ENCODE assay signal across 25 cellular contexts in the genomic region with DNA sequence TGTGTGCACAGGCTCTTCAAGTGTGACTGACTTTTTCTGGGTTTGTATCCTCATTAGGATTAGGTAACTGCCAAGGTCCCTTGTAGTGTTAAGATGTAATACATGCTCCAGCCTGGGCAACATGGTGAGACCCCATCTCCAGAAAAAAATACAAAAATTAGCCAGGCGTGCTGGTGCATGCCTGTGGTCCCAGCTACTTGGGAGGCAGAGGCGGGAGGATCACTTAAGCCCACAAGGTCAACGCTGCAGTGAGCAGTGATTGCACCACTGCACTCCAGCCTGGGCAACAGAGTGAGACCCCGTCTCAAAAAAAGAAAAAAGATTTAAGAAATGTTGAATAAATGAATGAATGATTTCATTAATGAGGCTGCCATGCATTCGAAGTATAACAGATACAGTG. TPM values are rescaled to one million over a fixed set of nuclear protein-coding genes. Genes with fewer than 3 reads are reported as not detected.
DNase-seq lines count a peak whose midpoint lies in the region; ATAC-seq, FAIRE-seq and TF ChIP-seq lines count a peak whose summit lies in the region.
"Had no signal": no experiment of that assay in that cellular context is flagged by ENCODE, and none has a peak within 500 bp of the region (broad histone marks: within the 10 kb centered on the region; RNA-seq: fewer than 3 reads in every experiment).

No MANE protein-coding gene starts in this region.

- H3K36me3 ChIP-seq in HepG2 (replicated peaks in 1 of 2; ENCODE audit: control insufficient read depth in 1 of 2, insufficient read depth in 2 of 2, low read length in 2 of 2) (peaks cover 2 to 14% of the 10 kb centered on the region in 2 experiments; a peak in 3 of 5 replicates), right lobe of liver (no peaks in the 10 kb centered on the region), body of pancreas (replicated peaks in 1 of 2; ENCODE audit: insufficient read depth in 1 of 2, low read depth in 2 of 2) (no peaks in the 10 kb centered on the region), endodermal cell (ENCODE audit: control insufficient read depth, insufficient read depth, low read length) (no peaks in the 10 kb centered on the region)
- H3K36me3 ChIP-seq: HAP-1 had no signal

- H3K4me3 Mint-ChIP-seq in WTC11: no peak overlapping the region
- H3K4me3 Mint-ChIP-seq in effector memory CD8-positive, alpha-beta T cell: no peak overlapping the region
- no peak overlapping the region for H3K4me3 Mint-ChIP-seq in endodermal cell
- H3K4me3 Mint-ChIP-seq: CD8-positive, alpha-beta T cell had no signal

- CTCF ChIA-PET in HepG2 (lab: Yijun Ruan, JAX; ENCODE audit: low intra/inter-chr PET ratio, low total read pairs): no interaction called here
- CTCF ChIA-PET in WTC11 (lab: Charles Lee): interaction anchor here (1.2 to 1.6 kb wide), 3 partner anchors 34 to 157 kb away, joined by 3 to 5 read pairs (median 4); no protein-coding TSS in a partner anchor

- no peak overlapping the region for H3K9ac ChIP-seq in HepG2 (ENCODE audit: insufficient read depth, low read depth, low read length)
- no peak overlapping the region for H3K9ac ChIP-seq in endodermal cell (ENCODE audit: extremely low read depth, low read length, poor library complexity, severe bottlenecking)
- H3K9ac ChIP-seq: GM23248, KMS-11 had no signal

- no TSS peak for BruUV-seq in HepG2 (replicated peaks; lab: Mats Ljungman, UMichigan)

- H3K4me1 ChIP-seq in HepG2 (ENCODE audit: insufficient read depth, low read length): peaks cover 2% of the 10 kb centered on the region; the same call in 1 of the 2 replicates
- no peaks in the 10 kb centered on the region for H3K4me1 ChIP-seq in right lobe of liver
- peaks cover 19% of the 10 kb centered on the region for H3K4me1 ChIP-seq in body of pancreas
- no peaks in the 10 kb centered on the region for H3K4me1 ChIP-seq in endodermal cell (ENCODE audit: control insufficient read depth, insufficient read depth, low read length)
- H3K4me1 ChIP-seq: HAP-1 had no signal

- H3K27ac Mint-ChIP-seq in WTC11 (no peak overlapping the region), endodermal cell (no peak overlapping the region)
- H3K27ac Mint-ChIP-seq in effector memory CD8-positive, alpha-beta T cell: peak overlapping the region; percentile 39 to 56

- no peak for FAIRE-seq in HepG2 (lab: Jason Lieb, UNC)
- FAIRE-seq: GM12891 had no signal

- intact Hi-C loops in HepG2 (cut with micrococcal nuclease; ENCODE audit: unreplicated experiment): no loop called here
- intact Hi-C loops in right lobe of liver (cut with DNase I): no loop called here
- intact Hi-C loops in body of pancreas (cut with DNase I): no loop called here

- no peak for TF ChIP-seq EP300 in HepG2 (IDR thresholded peaks at IDR 0.05; ENCODE audit: low read depth in 2 of 2, low read length in 2 of 2)
- TF ChIP-seq EP300 in HepG2 (CRISPR knock-in tag; IDR thresholded peaks at IDR 0.05; ENCODE audit: borderline replicate concordance): no peak

- TF ChIP-seq POLR2A in HepG2 (IDR thresholded peaks at IDR 0.05; ENCODE audit: insufficient read depth in 1 of 2, low read depth in 2 of 2, low read length in 2 of 2) (no peak), right lobe of liver (IDR thresholded peaks at IDR 0.05) (no peak), body of pancreas (IDR thresholded peaks at IDR 0.05) (no peak)

- TF ChIP-seq CTCF in HepG2 (CRISPR knock-in tag; IDR thresholded peaks at IDR 0.05) (no peak), right lobe of liver (IDR thresholded peaks at IDR 0.05) (no peak), WTC11 (IDR thresholded peaks at IDR 0.05) (no peak), body of pancreas (IDR thresholded peaks at IDR 0.05) (no peak), endodermal cell (conservative IDR thresholded peaks at IDR 0.05) (no peak)

- no peak for DNase-seq in HepG2 (ENCODE audit: low spot score)
- no peak for DNase-seq in right lobe of liver
- no peak for DNase-seq in WTC11 (ENCODE audit: low spot score)
- DNase-seq in effector memory CD8-positive, alpha-beta T cell: no peak
- no peak for DNase-seq in hippocampal formation (lab: John Stamatoyannopoulos, UW)
- no peak for DNase-seq in body of pancreas
- no peak for DNase-seq in endodermal cell
- DNase-seq: C1 segment of cervical spinal cord; Calu3; CD8-positive, alpha-beta T cell; DMS153; GM23248; IMR-90; NCI-H1105 treated with DMSO at 0.1 percent for 48 hours; NCI-H2081 treated with DMSO at 0.1 percent for 48 hours; NCI-H446; NCI-H526 had no signal

- no peaks in the 10 kb centered on the region for H3K9me3 ChIP-seq in HepG2 (ENCODE audit: low read length)
- H3K9me3 ChIP-seq in right lobe of liver: no peaks in the 10 kb centered on the region
- H3K9me3 ChIP-seq in body of pancreas: no peaks in the 10 kb centered on the region
- H3K9me3 ChIP-seq in endodermal cell (ENCODE audit: control insufficient read depth, low read length): no peaks in the 10 kb centered on the region
- H3K9me3 ChIP-seq: HAP-1, Peyer's patch had no signal

- no peaks in the 10 kb centered on the region for H3K27me3 Mint-ChIP-seq in WTC11 (ENCODE audit: low read depth)
- no peaks in the 10 kb centered on the region for H3K27me3 Mint-ChIP-seq in effector memory CD8-positive, alpha-beta T cell
- peaks cover 3% of the 10 kb centered on the region for H3K27me3 Mint-ChIP-seq in endodermal cell (ENCODE audit: insufficient read depth)

- 94% methylated on average over 5 of the region's 5 CpGs for WGBS in HepG2 (ENCODE audit: low lambda C conversion rate)
- WGBS in right lobe of liver (ENCODE audit: insufficient coverage, low coverage, low lambda C conversion rate, missing lambda C conversion rate): 100% methylated on average over 4 of the region's 5 CpGs
- 90 to 91% methylated on average over 5 of the region's 5 CpGs for WGBS in body of pancreas, 2 donors
- WGBS in endodermal cell (ENCODE audit: insufficient coverage in 1 of 2, insufficient read length in 1 of 2), 2 experiments: 91 to 96% methylated on average over 4 to 5 of the region's 5 CpGs

- H3K27ac ChIP-seq in HepG2 (ENCODE audit: extremely low read length, insufficient read depth, low read length) (no peak overlapping the region), right lobe of liver (no peak overlapping the region), body of pancreas (no peak overlapping the region), endodermal cell (ENCODE audit: low read depth, low read length) (no peak overlapping the region)
- H3K27ac ChIP-seq: GM23248, KMS-11, Peyer's patch had no signal

- POLR2A ChIA-PET in HepG2 (lab: Yijun Ruan, JAX): no interaction called here
- POLR2A ChIA-PET in WTC11 (lab: Charles Lee): no interaction called here

- in situ Hi-C loops in HepG2 (cut with HindIII; ENCODE audit: extremely low pct_ligation_motif_present, low pct_unique_long_range_greater_than_20kb): no loop called here

- H3K27me3 ChIP-seq in HepG2 (ENCODE audit: control insufficient read depth in 1 of 2, insufficient read depth in 2 of 2, low read length in 2 of 2): no peaks in the 10 kb centered on the region
- H3K27me3 ChIP-seq in right lobe of liver: no peaks in the 10 kb centered on the region
- H3K27me3 ChIP-seq in body of pancreas: no peaks in the 10 kb centered on the region
- no peaks in the 10 kb centered on the region for H3K27me3 ChIP-seq in endodermal cell (ENCODE audit: control insufficient read depth, insufficient read depth, low read length, poor library complexity, severe bottlenecking)
- H3K27me3 ChIP-seq: Peyer's patch had no signal

- H3K36me3 Mint-ChIP-seq in WTC11: no peaks in the 10 kb centered on the region
- peaks cover 22% of the 10 kb centered on the region for H3K36me3 Mint-ChIP-seq in effector memory CD8-positive, alpha-beta T cell (ENCODE audit: insufficient read depth)
- H3K36me3 Mint-ChIP-seq in endodermal cell (ENCODE audit: low read depth): peaks cover 13% of the 10 kb centered on the region

- H3K9me3 Mint-ChIP-seq in WTC11 (no peaks in the 10 kb centered on the region), endodermal cell (no peaks in the 10 kb centered on the region)
- no peaks in the 10 kb centered on the region for H3K9me3 Mint-ChIP-seq in effector memory CD8-positive, alpha-beta T cell
- H3K9me3 Mint-ChIP-seq: CD8-positive, alpha-beta T cell had no signal

- peaks cover 39% of the 10 kb centered on the region for H3K4me1 Mint-ChIP-seq in WTC11
- peaks cover 42 to 55% of the 10 kb centered on the region in 2 donors for H3K4me1 Mint-ChIP-seq in effector memory CD8-positive, alpha-beta T cell (ENCODE audit: low read depth in 2 of 2)
- peaks cover 43% of the 10 kb centered on the region for H3K4me1 Mint-ChIP-seq in endodermal cell

- H3K4me2 ChIP-seq in HepG2 (ENCODE audit: low read depth, low read length): no peak overlapping the region
- H3K4me2 ChIP-seq: KMS-11 had no signal

- H2AFZ ChIP-seq in HepG2 (ENCODE audit: low read length): no peak overlapping the region
- H2AFZ ChIP-seq: GM23248 had no signal

- H4K20me1 ChIP-seq in HepG2 (ENCODE audit: insufficient read depth, low read length): peaks cover 5% of the 10 kb centered on the region; the same call in 1 of the 2 replicates

- TF ChIP-seq RAD21 in HepG2 (CRISPR knock-in tag; IDR thresholded peaks at IDR 0.05): no peak

- H3K4me3 ChIP-seq in HepG2 (replicated peaks in 1 of 3; ENCODE audit: insufficient read depth in 1 of 3, low read depth in 2 of 3, low read length in 3 of 3) (no peak overlapping the region), right lobe of liver (no peak overlapping the region), body of pancreas (no peak overlapping the region), endodermal cell (ENCODE audit: low read length) (no peak overlapping the region)
- H3K4me3 ChIP-seq: GM23248, HAP-1, Peyer's patch had no signal

- H3K79me2 ChIP-seq in HepG2 (ENCODE audit: insufficient read depth, low read length): peaks cover 11% of the 10 kb centered on the region

- ATAC-seq in HepG2: no peak
- no peak for ATAC-seq in right lobe of liver
- no peak for ATAC-seq in WTC11
- no peak for ATAC-seq in effector memory CD8-positive, alpha-beta T cell (replicated peaks)
- no peak for ATAC-seq in body of pancreas
- ATAC-seq: CD8-positive, alpha-beta T cell had no signal

RNA-seq across cellular contexts. Expression of gene ZBTB17, which starts 15.1 kb away (rescaled TPM):
- total RNA-seq in HepG2 (2016; rRNA removed; fragmentation: Illumina TruSeq; extraction: Trizol): 10.1 and 16.7 TPM in 2 replicates
- 7.6 and 9.2 TPM in 2 replicates for total RNA-seq in HepG2 (2016; cell fraction: cytosol; rRNA removed; fragmentation: Illumina TruSeq; extraction: Trizol; ENCODE audit: low read depth)
- 11.2 and 19.1 TPM in 2 replicates for total RNA-seq in HepG2 (2016; cell fraction: insoluble cytoplasmic fraction; rRNA removed; fragmentation: Illumina TruSeq; extraction: Trizol)
- total RNA-seq in HepG2 (2016; cell fraction: membrane; rRNA removed; fragmentation: Illumina TruSeq; extraction: Trizol): 9.9 and 11.1 TPM in 2 replicates
- 17.0 and 18.5 TPM in 2 replicates for total RNA-seq in HepG2 (2016; cell fraction: nucleus; rRNA removed; fragmentation: Illumina TruSeq; extraction: Trizol)
- polyA plus RNA-seq in HepG2 (2011; rRNA removed): 17.0 and 21.0 TPM in 2 replicates
- polyA plus RNA-seq in HepG2 (2011; cell fraction: cytosol; rRNA removed): 10.1 and 18.8 TPM in 2 replicates
- polyA plus RNA-seq in HepG2 (2011; cell fraction: nucleus; rRNA removed): 96.3 and 129 TPM in 2 replicates
- polyA plus RNA-seq in HepG2 (2012): 7.7 and 12.7 TPM in 2 replicates
- polyA plus RNA-seq in HepG2 (2016; cell fraction: cytosol; fragmentation: Illumina TruSeq; extraction: Trizol; ENCODE audit: low read depth): 3.5 and 3.6 TPM in 2 replicates
- polyA plus RNA-seq in HepG2 (2016; cell fraction: insoluble cytoplasmic fraction; fragmentation: Illumina TruSeq; extraction: Trizol; ENCODE audit: low read depth): 11.1 and 12.0 TPM in 2 replicates
- 6.7 and 7.4 TPM in 2 replicates for polyA plus RNA-seq in HepG2 (2016; cell fraction: membrane; fragmentation: Illumina TruSeq; extraction: Trizol; ENCODE audit: low read depth)
- polyA plus RNA-seq in HepG2 (2016; cell fraction: nucleus; fragmentation: Illumina TruSeq; extraction: Trizol; ENCODE audit: insufficient read depth, low read depth): 36.9 and 37.2 TPM in 2 replicates
- polyA minus RNA-seq in HepG2 (2011; rRNA and poly(A)+ RNA removed; ENCODE audit: low replicate concordance): 46.0 and 46.5 TPM in 2 replicates
- 6.1 and 9.8 TPM in 2 replicates for polyA minus RNA-seq in HepG2 (2011; cell fraction: cytosol; rRNA and poly(A)+ RNA removed)
- polyA minus RNA-seq in HepG2 (2011; cell fraction: nucleus; rRNA and poly(A)+ RNA removed): 14.4 and 22.9 TPM in 2 replicates
- 10 to 100 TPM in 4 of 6 experiments, 1 to 10 TPM in 2; 9.2 to 13.3 (median 11.0) TPM for total RNA-seq in right lobe of liver
- 27.6 to 32.0 TPM (median 27.9 TPM) in 3 replicates for total RNA-seq in WTC11 (2021)
- 10 to 100 TPM; 28.8 to 73.2 TPM for total RNA-seq in body of pancreas
- 10 to 100 TPM; 28.0 to 31.7 TPM for total RNA-seq in endodermal cell
- 35.1 TPM for polyA plus RNA-seq in endodermal cell (2013, experiment 1 of 2)
- 32.6 TPM for polyA plus RNA-seq in endodermal cell (2013, experiment 2 of 2)

RNA-seq across cellular contexts. Expression of gene SRARP, which starts 43.2 kb away (rescaled TPM):
- 3.5 and 4.0 TPM in 2 replicates for total RNA-seq in HepG2 (2016; rRNA removed; fragmentation: Illumina TruSeq; extraction: Trizol)
- total RNA-seq in HepG2 (2016; cell fraction: cytosol; rRNA removed; fragmentation: Illumina TruSeq; extraction: Trizol; ENCODE audit: low read depth): 1.8 and 2.0 TPM in 2 replicates
- total RNA-seq in HepG2 (2016; cell fraction: insoluble cytoplasmic fraction; rRNA removed; fragmentation: Illumina TruSeq; extraction: Trizol): 3.9 and 4.6 TPM in 2 replicates
- 2.3 and 2.5 TPM in 2 replicates for total RNA-seq in HepG2 (2016; cell fraction: membrane; rRNA removed; fragmentation: Illumina TruSeq; extraction: Trizol)
- 2.1 and 2.3 TPM in 2 replicates for total RNA-seq in HepG2 (2016; cell fraction: nucleus; rRNA removed; fragmentation: Illumina TruSeq; extraction: Trizol)
- polyA plus RNA-seq in HepG2 (2011; rRNA removed): 10.5 and 12.8 TPM in 2 replicates
- 6.1 and 9.4 TPM in 2 replicates for polyA plus RNA-seq in HepG2 (2011; cell fraction: cytosol; rRNA removed)
- polyA plus RNA-seq in HepG2 (2011; cell fraction: nucleus; rRNA removed): 6.1 and 6.7 TPM in 2 replicates
- polyA plus RNA-seq in HepG2 (2012): 5.5 and 6.6 TPM in 2 replicates
- polyA plus RNA-seq in HepG2 (2016; cell fraction: cytosol; fragmentation: Illumina TruSeq; extraction: Trizol; ENCODE audit: low read depth): 1.3 and 1.6 TPM in 2 replicates
- polyA plus RNA-seq in HepG2 (2016; cell fraction: insoluble cytoplasmic fraction; fragmentation: Illumina TruSeq; extraction: Trizol; ENCODE audit: low read depth): 4.9 and 5.4 TPM in 2 replicates
- 1.8 TPM in 2 replicates for polyA plus RNA-seq in HepG2 (2016; cell fraction: membrane; fragmentation: Illumina TruSeq; extraction: Trizol; ENCODE audit: low read depth)
- polyA plus RNA-seq in HepG2 (2016; cell fraction: nucleus; fragmentation: Illumina TruSeq; extraction: Trizol; ENCODE audit: insufficient read depth, low read depth): 2.9 and 3.2 TPM in 2 replicates
- 14.4 TPM in 1 of 2 replicates, not detected in the other for polyA minus RNA-seq in HepG2 (2011; rRNA and poly(A)+ RNA removed; ENCODE audit: low replicate concordance)
- polyA minus RNA-seq in HepG2 (2011; cell fraction: cytosol; rRNA and poly(A)+ RNA removed): 4.5 and 6.6 TPM in 2 replicates
- 11.3 and 12.3 TPM in 2 replicates for polyA minus RNA-seq in HepG2 (2011; cell fraction: nucleus; rRNA and poly(A)+ RNA removed)
- not detected for total RNA-seq in right lobe of liver
- total RNA-seq in WTC11 (2021): 0.11 TPM in 1 of 3 replicates, not detected in the others
- total RNA-seq in body of pancreas: not detected
- total RNA-seq in endodermal cell: 1 to 10 TPM in 1 of 2 donors, under 1 TPM in 1; 0.97 to 1.3 TPM
- 0.18 TPM for polyA plus RNA-seq in endodermal cell (2013, experiment 1 of 2)
- 0.12 TPM for polyA plus RNA-seq in endodermal cell (2013, experiment 2 of 2)
- total RNA-seq: A673; Calu3; CD8-positive, alpha-beta T cell; G401; GM23248; HT1080; IMR-90; OCI-LY7; Peyer's patch had no signal
- polyA plus RNA-seq: GM23248, IMR-90 had no signal

RNA-seq across cellular contexts. Expression of gene HSPB7, which starts 57.0 kb away (rescaled TPM):
- total RNA-seq in HepG2 (2016; rRNA removed; fragmentation: Illumina TruSeq; extraction: Trizol) (not detected in 2 replicates), right lobe of liver (1 to 10 TPM in 4 of 6 experiments, under 1 TPM in 2; 0.54 to 2.0 (median 1.2) TPM), WTC11 (2021) (0.11 to 0.23 TPM (median 0.21 TPM) in 3 replicates), body of pancreas (10 to 100 TPM in 1 of 2 donors, 1 to 10 TPM in 1; 5.7 to 39.9 TPM), endodermal cell (under 1 TPM in 1 of 2 donors, not detected in 1; 0.15 TPM)
- total RNA-seq in HepG2 (2016; cell fraction: cytosol; rRNA removed; fragmentation: Illumina TruSeq; extraction: Trizol; ENCODE audit: low read depth): not detected in 2 replicates
- not detected in 2 replicates for total RNA-seq in HepG2 (2016; cell fraction: insoluble cytoplasmic fraction; rRNA removed; fragmentation: Illumina TruSeq; extraction: Trizol)
- total RNA-seq in HepG2 (2016; cell fraction: membrane; rRNA removed; fragmentation: Illumina TruSeq; extraction: Trizol): not detected in 2 replicates
- not detected in 2 replicates for total RNA-seq in HepG2 (2016; cell fraction: nucleus; rRNA removed; fragmentation: Illumina TruSeq; extraction: Trizol)
- polyA plus RNA-seq in HepG2 (2011; rRNA removed): 0.10 and 0.20 TPM in 2 replicates
- 0.05 and 0.16 TPM in 2 replicates for polyA plus RNA-seq in HepG2 (2011; cell fraction: cytosol; rRNA removed)
- polyA plus RNA-seq in HepG2 (2011; cell fraction: nucleus; rRNA removed): 0.31 and 0.32 TPM in 2 replicates
- polyA plus RNA-seq in HepG2 (2012): 0.20 TPM in 2 replicates
- polyA plus RNA-seq in HepG2 (2016; cell fraction: cytosol; fragmentation: Illumina TruSeq; extraction: Trizol; ENCODE audit: low read depth): not detected in 2 replicates
- polyA plus RNA-seq in HepG2 (2016; cell fraction: insoluble cytoplasmic fraction; fragmentation: Illumina TruSeq; extraction: Trizol; ENCODE audit: low read depth): not detected in 2 replicates
- not detected in 2 replicates for polyA plus RNA-seq in HepG2 (2016; cell fraction: membrane; fragmentation: Illumina TruSeq; extraction: Trizol; ENCODE audit: low read depth)
- not detected in 2 replicates for polyA plus RNA-seq in HepG2 (2016; cell fraction: nucleus; fragmentation: Illumina TruSeq; extraction: Trizol; ENCODE audit: insufficient read depth, low read depth)
- 0.47 TPM in 1 of 2 replicates, not detected in the other for polyA minus RNA-seq in HepG2 (2011; rRNA and poly(A)+ RNA removed; ENCODE audit: low replicate concordance)
- polyA minus RNA-seq in HepG2 (2011; cell fraction: cytosol; rRNA and poly(A)+ RNA removed): not detected in 2 replicates
- 0.50 TPM in 1 of 2 replicates, not detected in the other for polyA minus RNA-seq in HepG2 (2011; cell fraction: nucleus; rRNA and poly(A)+ RNA removed)
- 0.18 TPM for polyA plus RNA-seq in endodermal cell (2013, experiment 1 of 2)
- polyA plus RNA-seq in endodermal cell (2013, experiment 2 of 2): not detected
- total RNA-seq: A673; Calu3; CD8-positive, alpha-beta T cell; HT1080; OCI-LY7 had no signal

Comparison
In these comparisons a context has a peak if more than half of its experiments do, and no peak if none do; other contexts are left out.
1. H3K27ac Mint-ChIP-seq: peak in effector memory CD8-positive, alpha-beta T cell (2 of 2); none in WTC11 (single experiment) and endodermal cell (single experiment).
2. Of the 50 proteins assayed by ChIP-seq in both HepG2 and WTC11: peak only in HepG2: none; only in WTC11: none; in both: ZNF121; in neither: 49.